17 cellular contexts compared by ENCODE assay signal in genomic region chrX:103052625-103053024, GRCh38. TPM values are rescaled to one million over a fixed set of nuclear protein-coding genes. Genes with fewer than 3 reads are reported as not detected.
DNase-seq lines count a peak whose midpoint lies in the region; ATAC-seq and TF ChIP-seq lines count a peak whose summit lies in the region.
"Had no signal": no experiment of that assay in that cellular context is flagged by ENCODE, and none has a peak within 500 bp of the region (broad histone marks: within the 10 kb centered on the region; RNA-seq: fewer than 3 reads in every experiment).

No MANE protein-coding gene starts in this region.

- peak overlapping the region; percentile 75 for H3K27ac ChIP-seq in 22Rv1
- H3K27ac ChIP-seq in right lobe of liver = no peak overlapping the region

- no peak for TF ChIP-seq CTCF in 22Rv1 (IDR thresholded peaks at IDR 0.05)
- no peak for TF ChIP-seq CTCF in Loucy (conservative IDR thresholded peaks at IDR 0.05; ENCODE audit: low read length)
- TF ChIP-seq CTCF in right lobe of liver (IDR thresholded peaks at IDR 0.05) = no peak

- no peak overlapping the region for H3K9ac ChIP-seq in Loucy (ENCODE audit: low read depth, low read length, poor library complexity, severe bottlenecking)

- H3K9me3 ChIP-seq in Loucy (ENCODE audit: insufficient read depth, low read depth, low read length) (no peaks in the 10 kb centered on the region), right lobe of liver (no peaks in the 10 kb centered on the region)

- no peaks in the 10 kb centered on the region for H3K27me3 ChIP-seq in Loucy (ENCODE audit: insufficient read depth, low read length, poor library complexity, severe bottlenecking)
- H3K27me3 ChIP-seq in right lobe of liver = no peaks in the 10 kb centered on the region

- DNase-seq in right lobe of liver = no peak
- DNase-seq: C1 segment of cervical spinal cord; Calu3; CD4-positive, alpha-beta memory T cell; COR-L47; DMS79; EL; GF-D8; H9 had no signal

- ATAC-seq in right lobe of liver (peak; percentile 72 to 87 (median 76)), esophagus mucosa (no peak), GM21360 (IDR thresholded peaks at IDR 0.05; ENCODE audit: unreplicated experiment) (no peak), GM21381 (IDR thresholded peaks at IDR 0.05; ENCODE audit: unreplicated experiment) (no peak)
- ATAC-seq: GM23338, HCT116 had no signal

- intact Hi-C loops in right lobe of liver (cut with DNase I) = no loop called here

- no peaks in the 10 kb centered on the region for H4K20me1 ChIP-seq in Loucy (ENCODE audit: insufficient read depth, low read length, poor library complexity, severe bottlenecking)

- peaks cover 10% of the 10 kb centered on the region for H3K4me1 ChIP-seq in Loucy (ENCODE audit: insufficient read depth, low read length, poor library complexity, severe bottlenecking)
- H3K4me1 ChIP-seq in right lobe of liver = no peaks in the 10 kb centered on the region

- peak overlapping the region; percentile 10 for H3K4me2 ChIP-seq in Loucy (ENCODE audit: low read depth, low read length, poor library complexity, severe bottlenecking)
- H3K4me2 ChIP-seq: GM23338 had no signal

- H3K79me2 ChIP-seq in Loucy (ENCODE audit: insufficient read depth, low read length) = no peaks in the 10 kb centered on the region

- no peak overlapping the region for H2AFZ ChIP-seq in Loucy (ENCODE audit: low read length)
- H2AFZ ChIP-seq: GM23338 had no signal

- TF ChIP-seq POLR2A in right lobe of liver (IDR thresholded peaks at IDR 0.05) = no peak

- H3F3A ChIP-seq in Loucy (ENCODE audit: low read depth) = no peaks in the 10 kb centered on the region

- H3K36me3 ChIP-seq in Loucy (ENCODE audit: insufficient read depth, low read length) (no peaks in the 10 kb centered on the region), right lobe of liver (no peaks in the 10 kb centered on the region)

- H3K4me3 ChIP-seq in Loucy (ENCODE audit: low read length, poor library complexity, severe bottlenecking) (no peak overlapping the region), right lobe of liver (no peak overlapping the region)
- H3K4me3 ChIP-seq: GM23338 had no signal

- no peaks in the 10 kb centered on the region for H3K9me2 ChIP-seq in Loucy (replicated peaks; ENCODE audit: low read depth, low read length)

RNA-seq across cellular contexts. Expression of gene BEX1, which starts 11.3 kb away (rescaled TPM):
- under 1 TPM in 2 of 6 experiments, not detected in 4; 0.31 to 0.44 TPM for total RNA-seq in right lobe of liver
- total RNA-seq in esophagus mucosa = not detected
- total RNA-seq: CD4-positive, alpha-beta memory T cell had no signal

RNA-seq across cellular contexts. Expression of gene NXF3, which starts 40.3 kb away (rescaled TPM):
- total RNA-seq in right lobe of liver = 1 to 10 TPM in 2 of 6 experiments, under 1 TPM in 4; 0.25 to 1.8 (median 0.85) TPM
- not detected for total RNA-seq in esophagus mucosa
- total RNA-seq: A673; Calu3; CD4-positive, alpha-beta memory T cell; GM23338; H9 had no signal

Comparison
In these comparisons a context has a peak if more than half of its experiments do, and no peak if none do; other contexts are left out.
1. ATAC-seq: peak in right lobe of liver (4 of 4); none in esophagus mucosa (single experiment), GM21360 (single experiment) and GM21381 (single experiment).